1 cellular context compared by ENCODE assay signal in the genomic region with DNA sequence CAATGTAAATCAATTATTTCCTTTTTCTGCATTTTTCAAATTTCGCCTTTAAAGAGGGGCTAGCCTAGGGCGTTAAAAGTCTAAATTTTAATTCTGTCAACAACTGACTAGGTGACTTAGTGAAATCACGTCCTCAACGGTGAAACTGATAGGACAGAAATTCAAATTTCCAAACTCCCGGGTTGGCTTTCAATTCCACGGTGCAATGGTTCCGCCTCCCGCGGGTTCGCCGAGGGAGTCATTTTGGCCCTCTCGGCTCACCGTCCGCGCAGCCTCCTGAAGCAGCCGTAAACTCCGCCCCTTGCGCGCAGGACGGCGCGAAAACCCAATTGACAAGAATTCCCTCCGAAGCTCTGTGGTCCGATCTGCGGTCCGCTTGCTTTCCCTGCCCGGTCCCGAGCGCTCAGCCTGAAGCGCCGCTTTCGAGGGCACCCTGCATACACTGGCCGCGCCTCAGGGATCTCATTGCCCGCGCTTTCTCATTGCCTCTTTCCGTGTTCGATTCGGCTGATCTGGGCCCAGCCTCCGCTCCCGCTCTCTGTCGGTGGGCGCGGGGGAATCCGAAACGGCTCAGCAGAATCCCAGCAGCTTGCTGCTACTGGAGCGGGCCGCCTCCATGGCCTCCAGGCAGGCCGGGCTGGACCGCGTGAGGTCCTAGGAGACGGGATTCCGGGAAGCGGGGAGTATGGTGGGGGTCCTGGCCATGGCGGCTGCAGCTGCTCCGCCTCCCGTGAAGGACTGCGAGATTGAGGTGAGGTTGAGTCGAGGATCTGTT.
TF ChIP-seq lines count a peak whose summit lies in the region.

ATAD5 (plus strand) TSS at position 304 of the 775 bp plus-strand sequence; CDS start at position 686, 382 bp downstream.

TF ChIP-seq in HepG2, 621 proteins besides CTCF, POLR2A, EP300 and RAD21 (continued from another document and continues in another):
- TF ChIP-seq ONECUT2 (CRISPR knock-in tag; IDR thresholded peaks at IDR 0.05): no peak
- no peak for TF ChIP-seq HNRNPUL1 (IDR thresholded peaks at IDR 0.05; ENCODE audit: low read depth, low read length)
- TF ChIP-seq USF2 (IDR thresholded peaks at IDR 0.05; ENCODE audit: low read depth, low read length): no peak
- no peak for TF ChIP-seq USF2 (CRISPR knock-in tag; IDR thresholded peaks at IDR 0.05; ENCODE audit: borderline replicate concordance)
- TF ChIP-seq ZNF232 (CRISPR knock-in tag; IDR thresholded peaks at IDR 0.05; ENCODE audit: borderline replicate concordance): peak; percentile 89; the same call in 1 of the 2 replicates
- no peak for TF ChIP-seq ZNF251 (CRISPR knock-in tag; IDR thresholded peaks at IDR 0.05)
- peak; percentile 64 for TF ChIP-seq KLF11 (CRISPR knock-in tag; IDR thresholded peaks at IDR 0.05)
- TF ChIP-seq ZNF207 (IDR thresholded peaks at IDR 0.05; ENCODE audit: borderline replicate concordance): no peak
- peak; percentile 81 for TF ChIP-seq TBX2 (CRISPR knock-in tag; IDR thresholded peaks at IDR 0.05; ENCODE audit: borderline replicate concordance)
- TF ChIP-seq CENPT (CRISPR knock-in tag; IDR thresholded peaks at IDR 0.05; ENCODE audit: low read depth): no peak
- TF ChIP-seq ATM (IDR thresholded peaks at IDR 0.05; ENCODE audit: borderline replicate concordance): no peak
- no peak for TF ChIP-seq NR1H2 (CRISPR knock-in tag; IDR thresholded peaks at IDR 0.05; ENCODE audit: borderline replicate concordance, low read depth)
- no peak for TF ChIP-seq GLMP (CRISPR knock-in tag; IDR thresholded peaks at IDR 0.05; ENCODE audit: borderline replicate concordance)
- TF ChIP-seq ZNF234 (CRISPR knock-in tag; conservative IDR thresholded peaks at IDR 0.05): no peak
- TF ChIP-seq NCOA2 (CRISPR knock-in tag; IDR thresholded peaks at IDR 0.05): peak; percentile 42; the same call in 1 of the 2 replicates
- TF ChIP-seq SP140L (CRISPR knock-in tag; IDR thresholded peaks at IDR 0.05; ENCODE audit: borderline replicate concordance): peak; percentile 89; the same call in 1 of the 2 replicates
- TF ChIP-seq, protein P1, sequence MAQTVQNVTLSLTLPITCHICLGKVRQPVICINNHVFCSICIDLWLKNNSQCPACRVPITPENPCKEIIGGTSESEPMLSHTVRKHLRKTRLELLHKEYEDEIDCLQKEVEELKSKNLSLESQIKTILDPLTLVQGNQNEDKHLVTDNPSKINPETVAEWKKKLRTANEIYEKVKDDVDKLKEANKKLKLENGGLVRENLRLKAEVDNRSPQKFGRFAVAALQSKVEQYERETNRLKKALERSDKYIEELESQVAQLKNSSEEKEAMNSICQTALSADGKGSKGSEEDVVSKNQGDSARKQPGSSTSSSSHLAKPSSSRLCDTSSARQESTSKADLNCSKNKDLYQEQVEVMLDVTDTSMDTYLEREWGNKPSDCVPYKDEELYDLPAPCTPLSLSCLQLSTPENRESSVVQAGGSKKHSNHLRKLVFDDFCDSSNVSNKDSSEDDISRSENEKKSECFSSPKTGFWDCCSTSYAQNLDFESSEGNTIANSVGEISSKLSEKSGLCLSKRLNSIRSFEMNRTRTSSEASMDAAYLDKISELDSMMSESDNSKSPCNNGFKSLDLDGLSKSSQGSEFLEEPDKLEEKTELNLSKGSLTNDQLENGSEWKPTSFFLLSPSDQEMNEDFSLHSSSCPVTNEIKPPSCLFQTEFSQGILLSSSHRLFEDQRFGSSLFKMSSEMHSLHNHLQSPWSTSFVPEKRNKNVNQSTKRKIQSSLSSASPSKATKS (CRISPR knock-in tag; IDR thresholded peaks at IDR 0.05): no peak
- no peak for TF ChIP-seq ZNF7 (CRISPR knock-in tag; IDR thresholded peaks at IDR 0.05)
- TF ChIP-seq PHF5A (CRISPR knock-in tag; IDR thresholded peaks at IDR 0.05; ENCODE audit: low read depth, unreplicated experiment): peak; percentile 58
- no peak for TF ChIP-seq ZNF431 (CRISPR knock-in tag; IDR thresholded peaks at IDR 0.05; ENCODE audit: borderline replicate concordance, low read depth)
- TF ChIP-seq, protein P2, sequence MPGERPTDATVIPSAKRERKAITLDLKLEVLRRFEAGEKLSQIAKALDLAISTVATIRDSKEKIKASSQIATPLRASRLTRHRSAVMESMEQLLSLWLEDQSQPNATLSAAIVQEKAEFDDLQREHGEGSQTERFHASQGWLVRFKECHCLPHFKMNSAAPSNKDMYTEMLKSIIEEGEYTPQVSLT (CRISPR knock-in tag; IDR thresholded peaks at IDR 0.05; ENCODE audit: borderline replicate concordance, low read depth): no peak
- TF ChIP-seq XBP1 (CRISPR knock-in tag; IDR thresholded peaks at IDR 0.05): no peak
- TF ChIP-seq ZNF710 (CRISPR knock-in tag; IDR thresholded peaks at IDR 0.05; ENCODE audit: borderline replicate concordance): peak; percentile 49; the same call in 1 of the 2 replicates
- TF ChIP-seq TBL1XR1 (IDR thresholded peaks at IDR 0.05; ENCODE audit: borderline replicate concordance, low read length, partially characterized antibody): no peak
- no peak for TF ChIP-seq RBM22 (optimal IDR thresholded peaks at IDR 0.05; ENCODE audit: low read length)
- TF ChIP-seq PLSCR1 (CRISPR knock-in tag; IDR thresholded peaks at IDR 0.05; ENCODE audit: borderline replicate concordance): no peak
- TF ChIP-seq ZNF556 (CRISPR knock-in tag; IDR thresholded peaks at IDR 0.05; ENCODE audit: borderline replicate concordance): peak; percentile 93; the same call in 1 of the 2 replicates
- TF ChIP-seq ATF1 (CRISPR knock-in tag; IDR thresholded peaks at IDR 0.05): peak; percentile 47; the same call in 1 of the 2 replicates
- TF ChIP-seq HBP1 (CRISPR knock-in tag; IDR thresholded peaks at IDR 0.05; ENCODE audit: low read depth): peak; percentile 95
- TF ChIP-seq MZF1 (CRISPR knock-in tag; IDR thresholded peaks at IDR 0.05; ENCODE audit: borderline replicate concordance): no peak
- no peak for TF ChIP-seq KLF13 (CRISPR knock-in tag; IDR thresholded peaks at IDR 0.05)
- TF ChIP-seq ZNF468 (CRISPR knock-in tag; IDR thresholded peaks at IDR 0.05): no peak; the same call in 1 of the 2 replicates
- peak; percentile 95 for TF ChIP-seq ASH2L (IDR thresholded peaks at IDR 0.05; ENCODE audit: insufficient read length, low read depth, low read length)
- TF ChIP-seq, protein P3, sequence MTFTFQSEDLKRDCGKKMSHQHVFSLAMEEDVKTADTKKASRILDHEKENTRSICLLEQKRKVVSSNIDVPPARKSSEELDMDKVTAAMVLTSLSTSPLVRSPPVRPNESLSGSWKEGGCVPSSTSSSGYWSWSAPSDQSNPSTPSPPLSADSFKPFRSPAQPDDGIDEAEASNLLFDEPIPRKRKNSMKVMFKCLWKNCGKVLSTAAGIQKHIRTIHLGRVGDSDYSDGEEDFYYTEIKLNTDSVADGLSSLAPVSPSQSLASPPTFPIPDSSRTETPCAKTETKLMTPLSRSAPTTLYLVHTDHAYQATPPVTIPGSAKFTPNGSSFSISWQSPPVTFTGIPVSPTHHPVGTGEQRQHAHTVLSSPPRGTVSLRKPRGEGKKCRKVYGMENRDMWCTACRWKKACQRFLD (CRISPR knock-in tag; IDR thresholded peaks at IDR 0.05; ENCODE audit: borderline replicate concordance): peak; percentile 59; the same call in 1 of the 2 replicates
- TF ChIP-seq RBFOX2 (IDR thresholded peaks at IDR 0.05; ENCODE audit: low read depth, low read length): peak; percentile 64
- TF ChIP-seq ZNF567 (CRISPR knock-in tag; IDR thresholded peaks at IDR 0.05; ENCODE audit: borderline replicate concordance): no peak
- TF ChIP-seq, protein P4, sequence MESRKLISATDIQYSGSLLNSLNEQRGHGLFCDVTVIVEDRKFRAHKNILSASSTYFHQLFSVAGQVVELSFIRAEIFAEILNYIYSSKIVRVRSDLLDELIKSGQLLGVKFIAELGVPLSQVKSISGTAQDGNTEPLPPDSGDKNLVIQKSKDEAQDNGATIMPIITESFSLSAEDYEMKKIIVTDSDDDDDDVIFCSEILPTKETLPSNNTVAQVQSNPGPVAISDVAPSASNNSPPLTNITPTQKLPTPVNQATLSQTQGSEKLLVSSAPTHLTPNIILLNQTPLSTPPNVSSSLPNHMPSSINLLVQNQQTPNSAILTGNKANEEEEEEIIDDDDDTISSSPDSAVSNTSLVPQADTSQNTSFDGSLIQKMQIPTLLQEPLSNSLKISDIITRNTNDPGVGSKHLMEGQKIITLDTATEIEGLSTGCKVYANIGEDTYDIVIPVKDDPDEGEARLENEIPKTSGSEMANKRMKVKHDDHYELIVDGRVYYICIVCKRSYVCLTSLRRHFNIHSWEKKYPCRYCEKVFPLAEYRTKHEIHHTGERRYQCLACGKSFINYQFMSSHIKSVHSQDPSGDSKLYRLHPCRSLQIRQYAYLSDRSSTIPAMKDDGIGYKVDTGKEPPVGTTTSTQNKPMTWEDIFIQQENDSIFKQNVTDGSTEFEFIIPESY (CRISPR knock-in tag; IDR thresholded peaks at IDR 0.05): 0 out of 2 replicates have a peak, but pooled peaks have one; percentile 35
- peak; percentile 67 for TF ChIP-seq SALL1 (CRISPR knock-in tag; IDR thresholded peaks at IDR 0.05)
- TF ChIP-seq SRSF1 (optimal IDR thresholded peaks at IDR 0.05; ENCODE audit: low read depth, low read length): peak; percentile 50
- no peak; the same call in 1 of the 2 replicates for TF ChIP-seq NR2F2 (IDR thresholded peaks at IDR 0.05; ENCODE audit: borderline replicate concordance, low read depth)
- no peak for TF ChIP-seq ZNF12 (CRISPR knock-in tag; IDR thresholded peaks at IDR 0.05)
- no peak for TF ChIP-seq NFIB (CRISPR knock-in tag; IDR thresholded peaks at IDR 0.05; ENCODE audit: borderline replicate concordance)
- TF ChIP-seq ZNF800 (CRISPR knock-in tag; IDR thresholded peaks at IDR 0.05): no peak
